In genomic region chr6:36547646-36548400, GRCh38 we compare ENCODE assay signal across 8 cellular contexts. TPM values are rescaled to one million over a fixed set of nuclear protein-coding genes. Genes with fewer than 3 reads are reported as not detected.
A peak's percentile ranks its signal among the peaks of the same experiment; 100 is the strongest.
DNase-seq lines count a peak whose midpoint lies in the region; ATAC-seq and TF ChIP-seq lines count a peak whose summit lies in the region.

No MANE protein-coding gene starts in this region.

- H3K27ac ChIP-seq in DND-41 (ENCODE audit: low read length) (peak overlapping the region; percentile 64), OCI-LY7 (ENCODE audit: low read depth, low read length, poor library complexity, severe bottlenecking) (peak overlapping the region; percentile 78), ectodermal cell (ENCODE audit: insufficient read depth, low read depth, low read length, poor library complexity, severe bottlenecking) (no peak overlapping the region), osteoblast (ENCODE audit: low read depth, low read length) (peak overlapping the region; percentile 90)

- H4K20me1 ChIP-seq in DND-41 (ENCODE audit: insufficient read depth, low read length) (peaks cover 7% of the 10 kb centered on the region), OCI-LY7 (ENCODE audit: insufficient read depth, low read length) (peaks cover 13% of the 10 kb centered on the region; the same call in 1 of the 2 replicates), osteoblast (ENCODE audit: insufficient read depth, low read length) (peaks cover 13% of the 10 kb centered on the region)

- POLR2A ChIA-PET in OCI-LY7 (lab: Charles Lee) = interaction anchor here (0.7 to 2.4 kb wide), 7 partner anchors 8 to 228 kb away, joined by 3 to 9 read pairs (median 3); no protein-coding TSS in a partner anchor

- peaks cover 48% of the 10 kb centered on the region for H3K79me2 ChIP-seq in DND-41 (ENCODE audit: insufficient read depth, low read length)
- H3K79me2 ChIP-seq in OCI-LY7 (ENCODE audit: insufficient read depth, low read depth, low read length) = peaks cover 44% of the 10 kb centered on the region
- H3K79me2 ChIP-seq in osteoblast (ENCODE audit: insufficient read depth, low read length) = peaks cover 47% of the 10 kb centered on the region

- TSS peak; percentile 94 for BruUV-seq in OCI-LY7 (replicated peaks; lab: Mats Ljungman, UMichigan)

- WGBS in ectodermal cell, 2 experiments = 73 to 76% methylated on average over 10 of the region's 13 CpGs

- peak overlapping the region; percentile 91 for H3K9ac ChIP-seq in DND-41 (ENCODE audit: low read depth, low read length)

- peaks cover 11% of the 10 kb centered on the region for H3K36me3 ChIP-seq in DND-41 (ENCODE audit: insufficient read depth, low read length)
- peaks cover 22% of the 10 kb centered on the region for H3K36me3 ChIP-seq in OCI-LY7 (ENCODE audit: insufficient read depth, low read length)
- no peaks in the 10 kb centered on the region for H3K36me3 ChIP-seq in ectodermal cell (ENCODE audit: control insufficient read depth, insufficient read depth, low read length)
- no peaks in the 10 kb centered on the region for H3K36me3 ChIP-seq in osteoblast (ENCODE audit: insufficient read depth, low read length)

- CTCF ChIA-PET in OCI-LY7 (lab: Charles Lee; ENCODE audit: unreplicated experiment) = interaction anchor here (0.6 kb wide), 2 partner anchors 53 to 878 kb away, joined by 3 to 4 read pairs; no protein-coding TSS in a partner anchor

- no peak for DNase-seq in DND-41
- DNase-seq in OCI-LY7 (ENCODE audit: low spot score) = peak; percentile 47
- DNase-seq in osteoblast (ENCODE audit: insufficient read length, low spot score, missing footprints) = no peak
- no peak for DNase-seq in anterior cingulate cortex (lab: John Stamatoyannopoulos, UW)
- DNase-seq in NOMO-1 treated with DMSO at 0.1 percent for 48 hours (lab: John Stamatoyannopoulos, UW; ENCODE audit: unreplicated experiment) = no peak

- intact Hi-C loops in OCI-LY7 (cut with micrococcal nuclease; ENCODE audit: unreplicated experiment) = loop anchor here (1.0 kb wide), 1 partner anchor 46 kb away; the partner anchor contains the start of gene SRSF3

- H3K4me3 ChIP-seq in DND-41 (ENCODE audit: low read depth in 1 of 2, low read length in 2 of 2) (peak overlapping the region; percentile 85 to 89; a peak in 3 of 4 replicates), OCI-LY7 (ENCODE audit: low read depth, low read length, poor library complexity, severe bottlenecking) (peak overlapping the region; percentile 84), ectodermal cell (ENCODE audit: insufficient read depth, low read depth, low read length) (peak overlapping the region; percentile 93), osteoblast (ENCODE audit: insufficient read depth, low read length) (peak overlapping the region; percentile 99)

- H2AFZ ChIP-seq in DND-41 (ENCODE audit: low read depth, low read length) (peak overlapping the region; percentile 94), OCI-LY7 (ENCODE audit: low read length) (peak overlapping the region; percentile 61), osteoblast (ENCODE audit: low read length) (no peak overlapping the region)

- H3K9me3 ChIP-seq in DND-41 (ENCODE audit: insufficient read depth, low read length, severe bottlenecking) (no peaks in the 10 kb centered on the region), OCI-LY7 (ENCODE audit: low read length) (no peaks in the 10 kb centered on the region), ectodermal cell (ENCODE audit: control insufficient read depth, low read length) (no peaks in the 10 kb centered on the region), osteoblast (ENCODE audit: low read depth, low read length) (no peaks in the 10 kb centered on the region)

- no peak for TF ChIP-seq CTCF in DND-41 (IDR thresholded peaks at IDR 0.05; ENCODE audit: borderline replicate concordance, extremely low read depth, low read length, poor library complexity, severe bottlenecking)
- peak; percentile 23; the same call in 1 of the 2 replicates for TF ChIP-seq CTCF in OCI-LY7 (conservative IDR thresholded peaks at IDR 0.05; ENCODE audit: low read length)
- TF ChIP-seq CTCF in osteoblast (IDR thresholded peaks at IDR 0.05; ENCODE audit: extremely low read depth, low read depth, low read length) = no peak

- H3K4me1 ChIP-seq in DND-41 (ENCODE audit: insufficient read depth, low read length) = peaks cover 42% of the 10 kb centered on the region
- H3K4me1 ChIP-seq in OCI-LY7 (ENCODE audit: insufficient read depth, low read length, poor library complexity, severe bottlenecking) = peaks cover 66% of the 10 kb centered on the region
- H3K4me1 ChIP-seq in ectodermal cell (ENCODE audit: control insufficient read depth, insufficient read depth, low read length) = no peaks in the 10 kb centered on the region
- peaks cover 23% of the 10 kb centered on the region for H3K4me1 ChIP-seq in osteoblast (ENCODE audit: insufficient read depth, low read length)

- ATAC-seq in DND-41 (ENCODE audit: insufficient read depth, low read depth) (no peak), GM19023 (IDR thresholded peaks at IDR 0.05; ENCODE audit: unreplicated experiment) (no peak), GM18502 (IDR thresholded peaks at IDR 0.05; ENCODE audit: poor library complexity, unreplicated experiment) (no peak)

- H3K4me2 ChIP-seq in DND-41 (ENCODE audit: insufficient read depth, low read length) (peak overlapping the region; percentile 70), OCI-LY7 (ENCODE audit: low read length) (peak overlapping the region; percentile 68), osteoblast (ENCODE audit: insufficient read depth, low read length) (peak overlapping the region; percentile 94)

- no peaks in the 10 kb centered on the region for H3K27me3 ChIP-seq in DND-41 (ENCODE audit: insufficient read depth, low read length, poor library complexity)
- no peaks in the 10 kb centered on the region for H3K27me3 ChIP-seq in ectodermal cell (ENCODE audit: control insufficient read depth, insufficient read depth, low read length, poor library complexity, severe bottlenecking)
- no peaks in the 10 kb centered on the region for H3K27me3 ChIP-seq in osteoblast (ENCODE audit: insufficient read depth, low read length)

- no peaks in the 10 kb centered on the region for H3K9me2 ChIP-seq in OCI-LY7 (ENCODE audit: insufficient read depth, low read length)

RNA-seq across cellular contexts. Expression of gene STK38, which starts 0.5 kb away (rescaled TPM):
- 22.4 and 29.4 TPM in 2 replicates for total RNA-seq in OCI-LY7 (2014; rRNA removed; shearing (Covaris generic))
- total RNA-seq in OCI-LY7 (2022) = 42.5 and 46.5 TPM in 2 replicates
- 35.2 TPM for polyA plus RNA-seq in ectodermal cell (2013, experiment 1 of 4)
- 35.0 TPM for polyA plus RNA-seq in ectodermal cell (2013, experiment 2 of 4)
- polyA plus RNA-seq in ectodermal cell (2013, experiment 3 of 4) = 25.0 TPM
- polyA plus RNA-seq in ectodermal cell (2013, experiment 4 of 4) = 29.4 TPM
- 41.5 and 48.1 TPM in 2 replicates for total RNA-seq in osteoblast

RNA-seq across cellular contexts. Expression of gene SRSF3, which starts 46.3 kb away (rescaled TPM):
- total RNA-seq in OCI-LY7 (2014; rRNA removed; shearing (Covaris generic)) = 316 and 557 TPM in 2 replicates
- total RNA-seq in OCI-LY7 (2022) (498 and 539 TPM in 2 replicates), osteoblast (236 and 289 TPM in 2 replicates)
- polyA plus RNA-seq in ectodermal cell (2013, experiment 1 of 4) = 676 TPM
- polyA plus RNA-seq in ectodermal cell (2013, experiment 2 of 4) = 838 TPM
- 490 TPM for polyA plus RNA-seq in ectodermal cell (2013, experiment 3 of 4)
- 539 TPM for polyA plus RNA-seq in ectodermal cell (2013, experiment 4 of 4)
